In the genomic region with DNA sequence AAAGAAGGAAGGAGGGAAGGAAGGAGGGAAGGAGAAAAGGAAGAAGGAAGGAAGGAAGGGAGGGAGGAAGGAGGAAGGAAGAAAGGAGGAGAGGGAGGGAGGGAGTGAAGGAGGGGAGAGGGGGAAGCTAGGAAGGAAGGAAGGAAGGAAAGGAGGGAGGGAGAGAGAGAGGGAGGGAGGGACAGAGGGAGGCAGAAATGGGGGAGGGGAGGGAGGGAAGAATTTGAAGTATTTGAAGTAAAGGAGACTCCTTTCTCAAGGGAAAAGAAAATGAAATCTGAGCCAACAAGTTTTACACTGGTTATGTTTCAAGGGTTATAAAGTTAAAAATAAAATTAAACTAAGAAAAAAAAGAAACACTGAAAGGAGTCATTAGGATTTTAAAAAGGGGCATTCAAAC, we compare ENCODE assay signal across 14 cellular contexts.
A peak's percentile ranks its signal among the peaks of the same experiment; 100 is the strongest.
DNase-seq lines count a peak whose midpoint lies in the region; TF ChIP-seq lines count a peak whose summit lies in the region.
"Had no signal": no experiment of that assay in that cellular context is flagged by ENCODE, and none has a peak within 500 bp of the region (broad histone marks: within the 10 kb centered on the region; RNA-seq: fewer than 3 reads in every experiment).

No MANE protein-coding gene starts in this region.

- no peak overlapping the region for H3K4me3 Mint-ChIP-seq in progenitor cell of endocrine pancreas (ENCODE audit: low read depth)
- H3K4me3 Mint-ChIP-seq: B cell; CD8-positive, alpha-beta T cell; IgD-negative memory B cell had no signal

- POLR2A ChIA-PET in HEK293 (lab: Yijun Ruan, JAX) = no interaction called here

- H3K27me3 Mint-ChIP-seq in progenitor cell of endocrine pancreas = no peaks in the 10 kb centered on the region
- H3K27me3 Mint-ChIP-seq: B cell, IgD-negative memory B cell had no signal

- H3K27me3 ChIP-seq in iPS DF 6.9 (ENCODE audit: control insufficient read depth, insufficient read depth, low read length) = no peaks in the 10 kb centered on the region
- H3K27me3 ChIP-seq in HAP-1 (ENCODE audit: low read depth) = no peaks in the 10 kb centered on the region
- H3K27me3 ChIP-seq: BLaER1 treated with 17β-estradiol and CSF1 and Interleukin-3, amounts not matched to agents 10 nM and 100 nM had no signal

- in situ Hi-C loops in HAP-1 (cut with MboI; ENCODE audit: low sequenced_read_pairs) = no loop called here

- peak; percentile 7 for DNase-seq in choroid plexus epithelial cell (ENCODE audit: low read depth)
- DNase-seq in iPS DF 6.9 (ENCODE audit: low read depth, low spot score) = peak; percentile 1
- DNase-seq in progenitor cell of endocrine pancreas (ENCODE audit: low spot score, unreplicated experiment) = no peak
- no peak for DNase-seq in stimulated activated CD4-positive, alpha-beta T cell treated with anti-CD3 and anti-CD28 coated beads, Interleukin-4, amount 100 ng/mL, for 1 hour
- no peak for DNase-seq in stimulated activated CD4-positive, alpha-beta T cell treated with anti-CD3 and anti-CD28 coated beads, Interleukin-4, amount 100 ng/mL, for 24 hours
- DNase-seq in HAP-1 (ENCODE audit: low spot score in 2 of 2) = no peak
- DNase-seq: Calu3; CD8-positive, alpha-beta T cell; DMS79 treated with DMSO at 0.1 percent for 48 hours; GF-D8 had no signal

- no peaks in the 10 kb centered on the region for H3K9me3 Mint-ChIP-seq in progenitor cell of endocrine pancreas (ENCODE audit: low read depth)

- H3K4me1 ChIP-seq in HEK293 (ENCODE audit: control insufficient read depth, insufficient read depth, low read length) (no peaks in the 10 kb centered on the region), iPS DF 6.9 (ENCODE audit: control insufficient read depth, insufficient read depth, low read length) (no peaks in the 10 kb centered on the region), HAP-1 (no peaks in the 10 kb centered on the region)
- H3K4me1 ChIP-seq: BLaER1 treated with 17β-estradiol and CSF1 and Interleukin-3, amounts not matched to agents 10 nM and 100 nM had no signal

- H3K36me3 Mint-ChIP-seq in progenitor cell of endocrine pancreas (ENCODE audit: insufficient read depth) = no peaks in the 10 kb centered on the region
- H3K36me3 Mint-ChIP-seq: CD8-positive, alpha-beta T cell; IgD-negative memory B cell had no signal

- CTCF ChIA-PET in HEK293 (lab: Yijun Ruan, JAX) = no interaction called here

- TF ChIP-seq CTCF in HEK293 (tag by site-specific recombination; IDR thresholded peaks at IDR 0.05) (no peak), choroid plexus epithelial cell (conservative IDR thresholded peaks at IDR 0.05; ENCODE audit: low read depth, low read length) (no peak), progenitor cell of endocrine pancreas (IDR thresholded peaks at IDR 0.05; ENCODE audit: unreplicated experiment) (no peak)

- peaks cover 4% of the 10 kb centered on the region for H3K4me1 Mint-ChIP-seq in progenitor cell of endocrine pancreas (ENCODE audit: low read depth)
- H3K4me1 Mint-ChIP-seq: B cell, IgD-negative memory B cell had no signal

- H3K27ac ChIP-seq in HEK293 (ENCODE audit: extremely low read depth, low read depth, low read length) (no peak overlapping the region), iPS DF 6.9 (ENCODE audit: low read length) (no peak overlapping the region)
- H3K27ac ChIP-seq: BLaER1 treated with 17β-estradiol and CSF1 and Interleukin-3, amounts not matched to agents 10 nM and 100 nM had no signal

- no peaks in the 10 kb centered on the region for H3K9me3 ChIP-seq in HEK293 (ENCODE audit: control insufficient read depth, insufficient read depth, low read depth, low read length)
- no peaks in the 10 kb centered on the region for H3K9me3 ChIP-seq in iPS DF 6.9 (ENCODE audit: control insufficient read depth, insufficient read depth, low read length)
- H3K9me3 ChIP-seq in HAP-1 = no peaks in the 10 kb centered on the region
- H3K9me3 ChIP-seq: BLaER1 treated with 17β-estradiol and CSF1 and Interleukin-3, amounts not matched to agents 10 nM and 100 nM had no signal

- peak overlapping the region; percentile 60 for H3K27ac Mint-ChIP-seq in progenitor cell of endocrine pancreas
- H3K27ac Mint-ChIP-seq: B cell; CD8-positive, alpha-beta T cell; IgD-negative memory B cell had no signal

- H3K36me3 ChIP-seq in HEK293 (ENCODE audit: control insufficient read depth in 2 of 2, insufficient read depth in 1 of 2, low read length in 2 of 2) (no peaks in the 10 kb centered on the region), iPS DF 6.9 (ENCODE audit: control insufficient read depth, insufficient read depth, low read length) (no peaks in the 10 kb centered on the region), HAP-1 (replicated peaks) (no peaks in the 10 kb centered on the region)
- H3K36me3 ChIP-seq: BLaER1 treated with 17β-estradiol and CSF1 and Interleukin-3, amounts not matched to agents 10 nM and 100 nM had no signal

- H3K4me3 ChIP-seq in HEK293 (ENCODE audit: low read depth, low read length) (no peak overlapping the region), choroid plexus epithelial cell (ENCODE audit: low read depth, low read length) (no peak overlapping the region), iPS DF 6.9 (ENCODE audit: low read length) (no peak overlapping the region), HAP-1 (no peak overlapping the region)
- H3K4me3 ChIP-seq: BLaER1 treated with 17β-estradiol and CSF1 and Interleukin-3, amounts not matched to agents 10 nM and 100 nM had no signal

TF ChIP-seq in HEK293, 187 proteins besides CTCF, POLR2A, EP300 and RAD21:
- TF ChIP-seq ZNF202 (tag by site-specific recombination; IDR thresholded peaks at IDR 0.05; ENCODE audit: borderline replicate concordance) = peak; percentile 37; the same call in 1 of the 2 replicates
- no peak for TF ChIP-seq YY1 (tag by site-specific recombination; IDR thresholded peaks at IDR 0.05)
- TF ChIP-seq ZNF530 (tag by site-specific recombination; IDR thresholded peaks at IDR 0.05; ENCODE audit: low read depth) = no peak
TF ChIP-seq in HEK293: peak in this region for 1.

Comparison
In these comparisons a context has a peak if more than half of its experiments do, and no peak if none do; other contexts are left out.
1. DNase-seq: peak in choroid plexus epithelial cell (single experiment) and iPS DF 6.9 (single experiment); none in progenitor cell of endocrine pancreas (single experiment), stimulated activated CD4-positive, alpha-beta T cell treated with anti-CD3 and anti-CD28 coated beads, Interleukin-4, amount 100 ng/mL, for 1 hour (single experiment), stimulated activated CD4-positive, alpha-beta T cell treated with anti-CD3 and anti-CD28 coated beads, Interleukin-4, amount 100 ng/mL, for 24 hours (single experiment) and HAP-1 (0 of 2).